ENCODE assay signal across 26 cellular contexts in the genomic region with DNA sequence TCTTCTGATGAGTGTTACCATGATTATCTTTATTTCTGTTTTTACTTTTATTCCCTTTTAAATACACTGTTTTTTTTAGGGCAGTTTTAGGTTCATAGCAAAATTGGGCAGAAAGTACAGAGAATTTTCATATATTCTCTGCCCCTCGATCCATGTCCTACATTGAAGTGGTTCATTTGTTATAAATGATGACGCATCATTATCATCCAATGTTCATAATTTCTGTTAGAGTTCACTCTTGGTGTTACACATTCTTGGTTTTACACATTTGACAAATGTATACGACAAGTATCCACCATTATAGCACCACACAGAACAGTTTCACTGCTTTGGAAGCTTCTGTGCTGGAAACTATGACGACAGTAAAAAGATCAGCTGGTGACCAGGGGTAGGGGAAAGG.
"Had no signal": no experiment of that assay in that cellular context is flagged by ENCODE, and none has a peak within 500 bp of the region (broad histone marks: within the 10 kb centered on the region; RNA-seq: fewer than 3 reads in every experiment).

No MANE protein-coding gene starts in this region.

- ATAC-seq: effector memory CD8-positive, alpha-beta T cell; esophagus mucosa; gastrocnemius medialis; heart right ventricle; left cardiac atrium; left lung; left ventricle myocardium superior; lower lobe of right lung; mucosa of descending colon had no signal

- FAIRE-seq: endometrium, islet of Langerhans, keratinocyte had no signal

- H3K27ac ChIP-seq: colonic mucosa, epithelial cell of prostate, esophagus squamous epithelium, gastrocnemius medialis, heart right ventricle, left lung, lower lobe of right lung had no signal

- H3K4me1 ChIP-seq: colonic mucosa, esophagus squamous epithelium, gastrocnemius medialis, heart right ventricle, left lung, lower lobe of right lung had no signal

- H3K27me3 ChIP-seq: colonic mucosa, esophagus squamous epithelium, gastrocnemius medialis, heart right ventricle, left lung had no signal

- H3K4me3 ChIP-seq: colonic mucosa, esophagus squamous epithelium, gastrocnemius medialis, heart right ventricle, left lung, lower lobe of right lung, mucosa of descending colon had no signal

- H3K9me3 ChIP-seq: colonic mucosa, esophagus squamous epithelium, gastrocnemius medialis, lower lobe of right lung, mucosa of descending colon had no signal

- H3K36me3 ChIP-seq: colonic mucosa, esophagus squamous epithelium, gastrocnemius medialis, heart right ventricle, left lung, lower lobe of right lung had no signal

- DNase-seq: colonic mucosa; cortex of kidney; effector CD8-positive, alpha-beta T cell; effector memory CD8-positive, alpha-beta T cell; endodermal cell; erythroblast; esophagus squamous epithelium; foreskin fibroblast; foreskin melanocyte; gastrocnemius medialis; glutamatergic neuron; head of caudate nucleus; heart right ventricle; hippocampal formation; left cardiac atrium; left lung; left ventricle myocardium superior; lower lobe of right lung; mesenchymal stem cell; mucosa of descending colon; naive B cell had no signal
